ENCODE assay signal across 1 cellular context in the genomic region with DNA sequence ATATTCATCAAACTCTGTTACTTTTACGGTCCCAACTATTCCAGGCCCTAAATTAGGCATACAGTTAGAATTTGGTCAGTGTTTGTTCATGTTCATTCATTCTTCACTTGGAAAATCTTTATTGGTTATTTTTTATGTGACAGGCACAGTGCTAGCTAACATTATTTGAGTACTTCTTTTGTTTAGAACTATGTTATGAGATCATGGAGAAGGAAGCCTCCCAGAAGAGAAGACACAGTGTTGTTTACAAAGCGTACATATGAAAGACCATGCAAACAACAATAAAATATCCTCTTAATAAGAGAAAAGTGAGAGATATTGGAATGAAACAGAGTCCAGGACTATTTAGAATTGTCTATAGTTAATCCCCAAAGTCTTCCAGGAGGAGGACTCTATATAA.
TF ChIP-seq lines count a peak whose summit lies in the region.

No MANE protein-coding gene starts in this region.

TF ChIP-seq in WTC11, 78 proteins besides CTCF, POLR2A, EP300 and RAD21 (continued from another document):
- TF ChIP-seq, protein P1, sequence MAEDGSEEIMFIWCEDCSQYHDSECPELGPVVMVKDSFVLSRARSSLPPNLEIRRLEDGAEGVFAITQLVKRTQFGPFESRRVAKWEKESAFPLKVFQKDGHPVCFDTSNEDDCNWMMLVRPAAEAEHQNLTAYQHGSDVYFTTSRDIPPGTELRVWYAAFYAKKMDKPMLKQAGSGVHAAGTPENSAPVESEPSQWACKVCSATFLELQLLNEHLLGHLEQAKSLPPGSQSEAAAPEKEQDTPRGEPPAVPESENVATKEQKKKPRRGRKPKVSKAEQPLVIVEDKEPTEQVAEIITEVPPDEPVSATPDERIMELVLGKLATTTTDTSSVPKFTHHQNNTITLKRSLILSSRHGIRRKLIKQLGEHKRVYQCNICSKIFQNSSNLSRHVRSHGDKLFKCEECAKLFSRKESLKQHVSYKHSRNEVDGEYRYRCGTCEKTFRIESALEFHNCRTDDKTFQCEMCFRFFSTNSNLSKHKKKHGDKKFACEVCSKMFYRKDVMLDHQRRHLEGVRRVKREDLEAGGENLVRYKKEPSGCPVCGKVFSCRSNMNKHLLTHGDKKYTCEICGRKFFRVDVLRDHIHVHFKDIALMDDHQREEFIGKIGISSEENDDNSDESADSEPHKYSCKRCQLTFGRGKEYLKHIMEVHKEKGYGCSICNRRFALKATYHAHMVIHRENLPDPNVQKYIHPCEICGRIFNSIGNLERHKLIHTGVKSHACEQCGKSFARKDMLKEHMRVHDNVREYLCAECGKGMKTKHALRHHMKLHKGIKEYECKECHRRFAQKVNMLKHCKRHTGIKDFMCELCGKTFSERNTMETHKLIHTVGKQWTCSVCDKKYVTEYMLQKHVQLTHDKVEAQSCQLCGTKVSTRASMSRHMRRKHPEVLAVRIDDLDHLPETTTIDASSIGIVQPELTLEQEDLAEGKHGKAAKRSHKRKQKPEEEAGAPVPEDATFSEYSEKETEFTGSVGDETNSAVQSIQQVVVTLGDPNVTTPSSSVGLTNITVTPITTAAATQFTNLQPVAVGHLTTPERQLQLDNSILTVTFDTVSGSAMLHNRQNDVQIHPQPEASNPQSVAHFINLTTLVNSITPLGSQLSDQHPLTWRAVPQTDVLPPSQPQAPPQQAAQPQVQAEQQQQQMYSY (CRISPR knock-in tag; IDR thresholded peaks at IDR 0.05), result no peak
- TF ChIP-seq NR3C1 (CRISPR knock-in tag; conservative IDR thresholded peaks at IDR 0.05; ENCODE audit: low read depth) (no peak), TCF7 (CRISPR knock-in tag; IDR thresholded peaks at IDR 0.05; ENCODE audit: low read depth) (no peak), ATF1 (CRISPR knock-in tag; IDR thresholded peaks at IDR 0.05) (no peak), NFATC4 (CRISPR knock-in tag; IDR thresholded peaks at IDR 0.05) (no peak), ESRRA (CRISPR knock-in tag; IDR thresholded peaks at IDR 0.05; ENCODE audit: borderline replicate concordance) (no peak), SMAD3 (CRISPR knock-in tag; IDR thresholded peaks at IDR 0.05; ENCODE audit: borderline replicate concordance) (no peak), RORB (CRISPR knock-in tag; IDR thresholded peaks at IDR 0.05) (no peak), CREM (CRISPR knock-in tag; IDR thresholded peaks at IDR 0.05) (no peak)
- TF ChIP-seq, protein P2, sequence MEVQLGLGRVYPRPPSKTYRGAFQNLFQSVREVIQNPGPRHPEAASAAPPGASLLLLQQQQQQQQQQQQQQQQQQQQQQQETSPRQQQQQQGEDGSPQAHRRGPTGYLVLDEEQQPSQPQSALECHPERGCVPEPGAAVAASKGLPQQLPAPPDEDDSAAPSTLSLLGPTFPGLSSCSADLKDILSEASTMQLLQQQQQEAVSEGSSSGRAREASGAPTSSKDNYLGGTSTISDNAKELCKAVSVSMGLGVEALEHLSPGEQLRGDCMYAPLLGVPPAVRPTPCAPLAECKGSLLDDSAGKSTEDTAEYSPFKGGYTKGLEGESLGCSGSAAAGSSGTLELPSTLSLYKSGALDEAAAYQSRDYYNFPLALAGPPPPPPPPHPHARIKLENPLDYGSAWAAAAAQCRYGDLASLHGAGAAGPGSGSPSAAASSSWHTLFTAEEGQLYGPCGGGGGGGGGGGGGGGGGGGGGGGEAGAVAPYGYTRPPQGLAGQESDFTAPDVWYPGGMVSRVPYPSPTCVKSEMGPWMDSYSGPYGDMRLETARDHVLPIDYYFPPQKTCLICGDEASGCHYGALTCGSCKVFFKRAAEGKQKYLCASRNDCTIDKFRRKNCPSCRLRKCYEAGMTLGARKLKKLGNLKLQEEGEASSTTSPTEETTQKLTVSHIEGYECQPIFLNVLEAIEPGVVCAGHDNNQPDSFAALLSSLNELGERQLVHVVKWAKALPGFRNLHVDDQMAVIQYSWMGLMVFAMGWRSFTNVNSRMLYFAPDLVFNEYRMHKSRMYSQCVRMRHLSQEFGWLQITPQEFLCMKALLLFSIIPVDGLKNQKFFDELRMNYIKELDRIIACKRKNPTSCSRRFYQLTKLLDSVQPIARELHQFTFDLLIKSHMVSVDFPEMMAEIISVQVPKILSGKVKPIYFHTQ (CRISPR knock-in tag; IDR thresholded peaks at IDR 0.05), result no peak
- TF ChIP-seq, protein P3, sequence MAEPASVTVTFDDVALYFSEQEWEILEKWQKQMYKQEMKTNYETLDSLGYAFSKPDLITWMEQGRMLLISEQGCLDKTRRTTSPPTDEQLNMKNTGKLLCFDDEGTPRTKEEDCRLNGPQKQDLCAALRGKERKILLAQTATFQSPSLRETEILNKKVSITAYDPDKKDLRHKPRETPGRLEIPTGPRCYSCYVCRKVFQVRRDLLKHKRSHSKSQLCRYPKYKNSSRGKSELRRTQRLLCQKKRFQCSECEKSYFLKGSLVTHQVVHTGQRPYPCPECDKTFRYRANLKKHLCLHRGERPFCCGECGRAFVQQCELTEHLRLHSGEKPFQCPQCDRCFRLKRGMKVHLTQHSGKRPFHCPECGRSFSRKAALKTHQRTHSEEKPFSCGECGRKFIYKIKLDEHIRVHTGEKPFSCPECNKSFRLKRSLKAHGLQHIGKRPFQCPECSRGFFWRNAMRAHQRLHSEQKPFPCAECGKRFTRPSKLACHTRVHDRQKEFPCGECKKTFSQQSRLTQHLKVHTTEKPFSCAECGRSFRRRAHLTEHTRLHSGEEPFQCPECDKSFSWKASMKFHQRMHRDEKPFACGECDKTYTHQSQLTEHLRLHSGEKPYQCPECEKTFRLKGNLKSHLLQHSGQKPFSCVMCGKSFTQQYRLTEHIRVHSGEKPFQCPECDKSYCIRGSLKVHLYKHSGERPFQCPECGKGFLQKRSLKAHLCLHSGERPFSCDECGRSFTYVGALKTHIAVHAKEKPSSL (CRISPR knock-in tag; conservative IDR thresholded peaks at IDR 0.05), result no peak
- TF ChIP-seq, protein P4, sequence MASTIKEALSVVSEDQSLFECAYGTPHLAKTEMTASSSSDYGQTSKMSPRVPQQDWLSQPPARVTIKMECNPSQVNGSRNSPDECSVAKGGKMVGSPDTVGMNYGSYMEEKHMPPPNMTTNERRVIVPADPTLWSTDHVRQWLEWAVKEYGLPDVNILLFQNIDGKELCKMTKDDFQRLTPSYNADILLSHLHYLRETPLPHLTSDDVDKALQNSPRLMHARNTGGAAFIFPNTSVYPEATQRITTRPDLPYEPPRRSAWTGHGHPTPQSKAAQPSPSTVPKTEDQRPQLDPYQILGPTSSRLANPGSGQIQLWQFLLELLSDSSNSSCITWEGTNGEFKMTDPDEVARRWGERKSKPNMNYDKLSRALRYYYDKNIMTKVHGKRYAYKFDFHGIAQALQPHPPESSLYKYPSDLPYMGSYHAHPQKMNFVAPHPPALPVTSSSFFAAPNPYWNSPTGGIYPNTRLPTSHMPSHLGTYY (CRISPR knock-in tag; IDR thresholded peaks at IDR 0.05), result no peak
